1 cellular context compared by ENCODE assay signal in genomic region chr1:202919615-202920014, GRCh38.
TF ChIP-seq lines count a peak whose summit lies in the region.

No MANE protein-coding gene starts in this region.

TF ChIP-seq in K562, 482 proteins besides CTCF, POLR2A, EP300 and RAD21:
- no peak for TF ChIP-seq ZBTB34 (CRISPR knock-in tag; IDR thresholded peaks at IDR 0.05)
- no peak for TF ChIP-seq STAT5A (IDR thresholded peaks at IDR 0.05; ENCODE audit: borderline replicate concordance, low read length)
- TF ChIP-seq CHD7 (IDR thresholded peaks at IDR 0.05; ENCODE audit: low read depth, low read length) = no peak
- no peak for TF ChIP-seq PYGO2 (tag; IDR thresholded peaks at IDR 0.05)
- no peak for TF ChIP-seq ARID4B (CRISPR knock-in tag; IDR thresholded peaks at IDR 0.05)
- no peak for TF ChIP-seq ARNT (IDR thresholded peaks at IDR 0.05)
- TF ChIP-seq PHTF2 (CRISPR knock-in tag; IDR thresholded peaks at IDR 0.05) = no peak
- TF ChIP-seq IRF2 (CRISPR knock-in tag; IDR thresholded peaks at IDR 0.05) = no peak
- no peak for TF ChIP-seq ZNF449 (CRISPR knock-in tag; IDR thresholded peaks at IDR 0.05)
- no peak for TF ChIP-seq ZNF184 (CRISPR knock-in tag; IDR thresholded peaks at IDR 0.05)
- TF ChIP-seq CHD4 (IDR thresholded peaks at IDR 0.05; ENCODE audit: insufficient read depth, insufficient replicate concordance, low read depth, low read length, poor library complexity, severe bottlenecking) = no peak
- TF ChIP-seq NCOA1 (IDR thresholded peaks at IDR 0.05; ENCODE audit: low read depth) = no peak
- no peak for TF ChIP-seq KHSRP (IDR thresholded peaks at IDR 0.05)
- TF ChIP-seq TBP (optimal IDR thresholded peaks at IDR 0.05; ENCODE audit: low read depth, low read length) = no peak
- no peak for TF ChIP-seq MXI1 (IDR thresholded peaks at IDR 0.05; ENCODE audit: low read depth, low read length)
- TF ChIP-seq ZNF347 (CRISPR knock-in tag; IDR thresholded peaks at IDR 0.05; ENCODE audit: low read depth) = no peak
- no peak for TF ChIP-seq SMAD4 (CRISPR knock-in tag; conservative IDR thresholded peaks at IDR 0.05)
- no peak for TF ChIP-seq ELF4 (CRISPR knock-in tag; IDR thresholded peaks at IDR 0.05)
TF ChIP-seq in K562: peak in this region for 0.
